Comparison of ENCODE assay signal across 8 cellular contexts in the genomic region with DNA sequence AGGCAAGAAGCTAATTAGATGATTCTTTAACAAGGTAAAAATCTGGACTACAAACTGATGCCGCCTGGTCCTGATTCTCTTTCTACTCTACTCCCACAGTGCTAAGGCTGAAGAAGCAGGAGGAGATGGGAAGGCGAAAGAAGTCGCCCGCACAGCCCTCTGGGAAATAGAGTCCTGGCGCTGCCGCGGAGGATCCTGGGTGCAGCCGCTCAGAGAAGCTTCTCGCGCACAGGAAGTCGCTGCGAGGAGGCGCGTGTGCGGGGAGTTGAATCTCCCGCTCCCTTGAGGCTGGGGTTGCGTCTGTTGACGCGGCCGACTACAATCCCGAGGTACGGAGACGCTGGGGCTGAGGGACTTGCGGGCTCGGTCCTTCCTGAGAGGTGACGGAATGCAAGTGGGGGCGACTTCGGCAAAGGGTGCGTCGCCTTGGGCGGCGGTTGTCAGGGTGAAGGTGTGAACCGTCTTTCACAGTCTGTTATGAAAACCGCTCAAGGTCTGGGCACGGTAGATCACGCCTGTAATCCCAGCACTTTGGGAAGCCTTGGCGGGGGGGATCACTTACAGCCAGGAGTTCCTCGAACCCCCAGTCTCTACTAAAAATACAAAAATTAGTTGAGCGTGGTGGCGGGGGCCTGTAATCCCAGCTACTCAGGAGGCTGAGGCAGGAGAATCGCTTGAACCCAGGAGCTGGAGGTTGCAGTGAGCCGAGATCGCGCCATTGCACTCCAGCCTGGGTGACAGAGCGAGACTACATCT. TPM values are rescaled to one million over a fixed set of nuclear protein-coding genes. Genes with fewer than 3 reads are reported as not detected.
DNase-seq lines count a peak whose midpoint lies in the region; ATAC-seq, FAIRE-seq and TF ChIP-seq lines count a peak whose summit lies in the region.

Gene ZNF473, plus strand, starts transcription at position 212 of the 756 bp plus-strand sequence. CDS start 5,078 bp downstream, outside the sequence.

- peaks cover 12 to 14% of the 10 kb centered on the region in 2 donors for H3K4me1 ChIP-seq in kidney (ENCODE audit: control insufficient read depth in 1 of 2, insufficient read depth in 1 of 2, low read depth in 1 of 2, low read length in 2 of 2)

- H3K9ac ChIP-seq in kidney (ENCODE audit: low read length in 2 of 2) = peak within 1 kb of the TSS; percentile 97 to 98

- FAIRE-seq in kidney (lab: Jason Lieb, UNC) = no peak

- H3K4me3 ChIP-seq in cardiac fibroblast (replicated peaks in 1 of 2; ENCODE audit: low read depth in 2 of 2, low read length in 2 of 2) = peak within 1 kb of the TSS; percentile 99 to 100
- H3K4me3 ChIP-seq in kidney (ENCODE audit: low read length in 2 of 2) = peak within 1 kb of the TSS; percentile 98

- peaks cover 18% of the 10 kb centered on the region for H3K4me1 Mint-ChIP-seq in WTC11

- peaks cover 0 to 6% of the 10 kb centered on the region in 2 donors for H3K36me3 ChIP-seq in kidney (ENCODE audit: control insufficient read depth in 1 of 2, insufficient read depth in 2 of 2, low read length in 2 of 2)

- peaks cover 13% of the 10 kb centered on the region for H3K36me3 Mint-ChIP-seq in WTC11

- H3K27ac Mint-ChIP-seq in WTC11 = peak within 1 kb of the TSS; percentile 95

- peaks cover 3% of the 10 kb centered on the region; the same call in 1 of the 2 replicates for H3K27me3 Mint-ChIP-seq in WTC11 (ENCODE audit: low read depth)

- TF ChIP-seq CTCF in WTC11 (IDR thresholded peaks at IDR 0.05) (no peak), cardiac fibroblast (IDR thresholded peaks at IDR 0.05; ENCODE audit: low read depth, low read length) (no peak), kidney (IDR thresholded peaks at IDR 0.05; ENCODE audit: borderline replicate concordance, extremely low read depth, insufficient read depth) (no peak)

- peak; percentile 51 for DNase-seq in 8988T
- DNase-seq in NCI-H2196 (lab: John Stamatoyannopoulos, UW; ENCODE audit: unreplicated experiment) = peak; percentile 96
- peak; percentile 91 for DNase-seq in WTC11 (ENCODE audit: low spot score)
- DNase-seq in cardiac fibroblast (ENCODE audit: low read depth in 2 of 2) = peak; percentile 97 to 98
- peak; percentile 98 for DNase-seq in kidney
- DNase-seq in stimulated activated CD4-positive, alpha-beta T cell treated with anti-CD3 and anti-CD28 coated beads, Interleukin-15, amount 100 ng/mL, for 48 hours (ENCODE audit: low read depth in 2 of 2) = peak; percentile 84 to 89

- H3K9me3 Mint-ChIP-seq in WTC11 = no peaks in the 10 kb centered on the region

- CTCF ChIA-PET in WTC11 (lab: Charles Lee) = interaction anchor here (1.1 to 1.9 kb wide), 4 partner anchors 17 to 136 kb away, joined by 3 to 16 read pairs (median 6); no protein-coding TSS in a partner anchor

- POLR2A ChIA-PET in WTC11 (lab: Charles Lee) = no interaction called here

- H3K9me3 ChIP-seq in kidney (ENCODE audit: control insufficient read depth in 1 of 2, low read length in 2 of 2) = no peaks in the 10 kb centered on the region

- H3K27ac ChIP-seq in kidney (ENCODE audit: low read depth in 2 of 2, low read length in 2 of 2) = peak within 1 kb of the TSS; percentile 95 to 97

- ATAC-seq in GM18511 (IDR thresholded peaks at IDR 0.05; ENCODE audit: unreplicated experiment) = peak; percentile 72
- peak; percentile 63 for ATAC-seq in HG02981 (IDR thresholded peaks at IDR 0.05; ENCODE audit: unreplicated experiment)
- ATAC-seq in WTC11 = peak; percentile 74

- peak within 1 kb of the TSS; percentile 95 for H3K4me3 Mint-ChIP-seq in WTC11

- intact Hi-C loops in kidney (cut with DNase I) = no loop called here

TF ChIP-seq in WTC11, 78 proteins besides CTCF, POLR2A, EP300 and RAD21 (continues in another document):
- TF ChIP-seq ZNF425 (CRISPR knock-in tag; conservative IDR thresholded peaks at IDR 0.05) (no peak), CDX4 (CRISPR knock-in tag; IDR thresholded peaks at IDR 0.05; ENCODE audit: borderline replicate concordance) (no peak), NR2C2 (CRISPR knock-in tag; IDR thresholded peaks at IDR 0.05) (0 out of 2 replicates have a peak, but pooled peaks have one; percentile 33), SP1 (CRISPR knock-in tag; conservative IDR thresholded peaks at IDR 0.05) (peak; percentile 70; the same call in 1 of the 2 replicates), HMGXB4 (CRISPR knock-in tag; IDR thresholded peaks at IDR 0.05) (0 out of 2 replicates have a peak, but pooled peaks have one; percentile 33), AR (CRISPR knock-in tag; IDR thresholded peaks at IDR 0.05) (no peak), ZNF263 (CRISPR knock-in tag; IDR thresholded peaks at IDR 0.05; ENCODE audit: low read depth) (no peak; the same call in 1 of the 2 replicates), KAT7 (CRISPR knock-in tag; IDR thresholded peaks at IDR 0.05; ENCODE audit: borderline replicate concordance) (no peak), TEAD1 (CRISPR knock-in tag; IDR thresholded peaks at IDR 0.05) (peak; percentile 98)
- TF ChIP-seq, protein P1, sequence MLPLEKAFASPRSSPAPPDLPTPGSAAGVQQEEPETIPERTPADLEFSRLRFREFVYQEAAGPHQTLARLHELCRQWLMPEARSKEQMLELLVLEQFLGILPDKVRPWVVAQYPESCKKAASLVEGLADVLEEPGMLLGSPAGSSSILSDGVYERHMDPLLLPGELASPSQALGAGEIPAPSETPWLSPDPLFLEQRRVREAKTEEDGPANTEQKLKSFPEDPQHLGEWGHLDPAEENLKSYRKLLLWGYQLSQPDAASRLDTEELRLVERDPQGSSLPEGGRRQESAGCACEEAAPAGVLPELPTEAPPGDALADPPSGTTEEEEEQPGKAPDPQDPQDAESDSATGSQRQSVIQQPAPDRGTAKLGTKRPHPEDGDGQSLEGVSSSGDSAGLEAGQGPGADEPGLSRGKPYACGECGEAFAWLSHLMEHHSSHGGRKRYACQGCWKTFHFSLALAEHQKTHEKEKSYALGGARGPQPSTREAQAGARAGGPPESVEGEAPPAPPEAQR (CRISPR knock-in tag; IDR thresholded peaks at IDR 0.05) = no peak

RNA-seq across cellular contexts. Expression of gene ZNF473, which starts in this region (rescaled TPM):
- 7.9 to 10.0 TPM (median 8.5 TPM) in 3 replicates for total RNA-seq in WTC11 (2021)
- 10.7 TPM for total RNA-seq in kidney
- polyA plus RNA-seq in kidney (ENCODE audit: insufficient read depth, low read depth, low replicate concordance) = 2.6 TPM

Comparison
In these comparisons a context has a peak if more than half of its experiments do, and no peak if none do; other contexts are left out.
1. Peak in every context shown above with its lines: DNase-seq, ATAC-seq, H3K4me3 ChIP-seq and H3K27ac ChIP-seq.